In the genomic region with DNA sequence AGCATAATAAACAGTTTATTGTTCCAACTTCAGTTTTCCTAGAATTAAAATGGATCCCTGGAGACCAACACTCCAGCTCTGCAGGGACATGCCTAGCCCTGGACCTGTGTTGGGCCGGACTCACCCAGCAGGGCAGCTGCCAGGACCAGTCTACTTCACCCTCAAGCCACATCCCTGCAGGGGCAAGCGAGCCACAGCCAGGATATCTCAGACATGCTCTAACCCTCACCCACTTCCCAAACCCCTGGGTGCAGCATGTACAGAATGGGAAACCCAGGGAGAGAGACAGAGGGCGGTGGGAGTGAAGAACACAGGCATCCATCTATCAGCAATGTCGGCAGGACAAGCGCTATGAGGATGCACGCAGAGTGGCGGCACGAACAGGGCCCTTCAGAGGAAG, we compare ENCODE assay signal across 19 cellular contexts.
"Had no signal": no experiment of that assay in that cellular context is flagged by ENCODE, and none has a peak within 500 bp of the region (broad histone marks: within the 10 kb centered on the region; RNA-seq: fewer than 3 reads in every experiment).

No MANE protein-coding gene starts in this region.

- H3K27ac ChIP-seq: body of pancreas, epithelial cell of prostate, gastroesophageal sphincter, neural progenitor cell, parathyroid adenoma, suprapubic skin, upper lobe of left lung had no signal

- H3K4me3 Mint-ChIP-seq: effector memory CD8-positive, alpha-beta T cell; neural progenitor cell; stimulated activated naive B cell treated with anti-CD40 and anti-IgM and Interleukin-4, amounts not matched to agents 10 μg/mL and 1 μg/mL and 100 μg/mL, for 72 hours; T-helper 17 cell had no signal

- H3K36me3 ChIP-seq: gastroesophageal sphincter, neural progenitor cell, suprapubic skin, upper lobe of left lung had no signal

- H3K27ac Mint-ChIP-seq: neural progenitor cell, T-helper 17 cell had no signal

- H3K27me3 Mint-ChIP-seq: effector memory CD8-positive, alpha-beta T cell; stimulated activated naive B cell treated with anti-CD40 and anti-IgM and Interleukin-4, amounts not matched to agents 10 μg/mL and 1 μg/mL and 100 μg/mL, for 72 hours; T-helper 17 cell had no signal

- ATAC-seq: body of pancreas; effector memory CD8-positive, alpha-beta T cell; gastroesophageal sphincter; stimulated activated naive B cell treated with anti-CD40 and anti-IgM and Interleukin-4, amounts not matched to agents 10 μg/mL and 1 μg/mL and 100 μg/mL, for 72 hours; T-helper 17 cell had no signal

- DNase-seq: activated CD4-positive, CD25-positive, alpha-beta regulatory T cell treated with anti-CD3 and anti-CD28 coated beads, Interleukin-2, amount 50 U/mL, for 72 hours; activated gamma-delta T cell; activated T-cell treated with anti-CD3 and anti-CD28 coated beads for 4 hours; body of pancreas; central memory CD4-positive, alpha-beta T cell; cortex of kidney; effector memory CD8-positive, alpha-beta T cell; kidney; retina; SIG-M5; small intestine; stimulated activated naive B cell treated with anti-CD40 and anti-IgM and Interleukin-4, amounts not matched to agents 10 μg/mL and 1 μg/mL and 100 μg/mL, for 72 hours; T-helper 17 cell; upper lobe of left lung had no signal

- H3K9me3 Mint-ChIP-seq: effector memory CD8-positive, alpha-beta T cell had no signal

- H3K27me3 ChIP-seq: body of pancreas, gastroesophageal sphincter, neural progenitor cell, suprapubic skin, upper lobe of left lung had no signal

- H3K4me1 ChIP-seq: body of pancreas, parathyroid adenoma, suprapubic skin had no signal

- H3K4me3 ChIP-seq: body of pancreas, gastroesophageal sphincter, neural progenitor cell, suprapubic skin, upper lobe of left lung had no signal

- H3K9me3 ChIP-seq: body of pancreas, gastroesophageal sphincter, suprapubic skin, upper lobe of left lung had no signal
